ENCODE assay signal across 2 cellular contexts in genomic region chr19:50264483-50265186, GRCh38.
TF ChIP-seq lines count a peak whose summit lies in the region.

No MANE protein-coding gene starts in this region.

TF ChIP-seq in HEK293, 187 proteins besides CTCF, POLR2A, EP300 and RAD21 (continued from another document):
- TF ChIP-seq ZNF398 (tag by site-specific recombination; IDR thresholded peaks at IDR 0.05) (no peak), ZBTB20 (tag by site-specific recombination; IDR thresholded peaks at IDR 0.05) (no peak), ZBTB8A (tag by site-specific recombination; IDR thresholded peaks at IDR 0.05) (no peak), ZNF664 (tag by site-specific recombination; IDR thresholded peaks at IDR 0.05) (peak; percentile 69), ZFP69B (tag by site-specific recombination; IDR thresholded peaks at IDR 0.05) (no peak)
- TF ChIP-seq, protein P1, sequence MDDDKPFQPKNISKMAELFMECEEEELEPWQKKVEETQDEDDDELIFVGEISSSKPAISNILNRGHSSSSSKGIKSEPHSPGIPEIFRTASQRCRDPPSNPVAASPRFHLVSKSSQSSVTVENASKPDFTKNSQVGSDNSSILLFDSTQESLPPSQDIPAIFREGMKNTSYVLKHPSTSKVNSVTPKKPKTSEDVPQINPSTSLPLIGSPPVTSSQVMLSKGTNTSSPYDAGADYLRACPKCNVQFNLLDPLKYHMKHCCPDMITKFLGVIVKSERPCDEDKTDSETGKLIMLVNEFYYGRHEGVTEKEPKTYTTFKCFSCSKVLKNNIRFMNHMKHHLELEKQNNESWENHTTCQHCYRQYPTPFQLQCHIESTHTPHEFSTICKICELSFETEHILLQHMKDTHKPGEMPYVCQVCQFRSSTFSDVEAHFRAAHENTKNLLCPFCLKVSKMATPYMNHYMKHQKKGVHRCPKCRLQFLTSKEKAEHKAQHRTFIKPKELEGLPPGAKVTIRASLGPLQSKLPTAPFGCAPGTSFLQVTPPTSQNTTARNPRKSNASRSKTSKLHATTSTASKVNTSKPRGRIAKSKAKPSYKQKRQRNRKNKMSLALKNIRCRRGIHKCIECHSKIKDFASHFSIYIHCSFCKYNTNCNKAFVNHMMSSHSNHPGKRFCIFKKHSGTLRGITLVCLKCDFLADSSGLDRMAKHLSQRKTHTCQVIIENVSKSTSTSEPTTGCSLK (tag by site-specific recombination; IDR thresholded peaks at IDR 0.05), result no peak

TF ChIP-seq in WTC11, 78 proteins besides CTCF, POLR2A, EP300 and RAD21 (continued from another document):
- TF ChIP-seq, protein P2, sequence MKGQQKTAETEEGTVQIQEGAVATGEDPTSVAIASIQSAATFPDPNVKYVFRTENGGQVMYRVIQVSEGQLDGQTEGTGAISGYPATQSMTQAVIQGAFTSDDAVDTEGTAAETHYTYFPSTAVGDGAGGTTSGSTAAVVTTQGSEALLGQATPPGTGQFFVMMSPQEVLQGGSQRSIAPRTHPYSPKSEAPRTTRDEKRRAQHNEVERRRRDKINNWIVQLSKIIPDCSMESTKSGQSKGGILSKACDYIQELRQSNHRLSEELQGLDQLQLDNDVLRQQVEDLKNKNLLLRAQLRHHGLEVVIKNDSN (CRISPR knock-in tag; IDR thresholded peaks at IDR 0.05), result peak; percentile 84
- TF ChIP-seq AR (CRISPR knock-in tag; IDR thresholded peaks at IDR 0.05) (no peak), NFYB (CRISPR knock-in tag; conservative IDR thresholded peaks at IDR 0.05; ENCODE audit: low read depth) (peak; percentile 37), USF2 (CRISPR knock-in tag; IDR thresholded peaks at IDR 0.05) (peak; percentile 86), ZNF281 (CRISPR knock-in tag; IDR thresholded peaks at IDR 0.05) (no peak), ZNF121 (CRISPR knock-in tag; IDR thresholded peaks at IDR 0.05) (no peak), OVOL2 (CRISPR knock-in tag; IDR thresholded peaks at IDR 0.05; ENCODE audit: borderline replicate concordance) (no peak), TCF7 (CRISPR knock-in tag; IDR thresholded peaks at IDR 0.05; ENCODE audit: low read depth) (no peak)
TF ChIP-seq in WTC11: peak in this region for 3.
